Comparison of ENCODE assay signal across 28 cellular contexts in genomic region chr18:57953883-57954282, GRCh38.
"Had no signal": no experiment of that assay in that cellular context is flagged by ENCODE, and none has a peak within 500 bp of the region (broad histone marks: within the 10 kb centered on the region; RNA-seq: fewer than 3 reads in every experiment).

No MANE protein-coding gene starts in this region.

- H3K4me1 ChIP-seq: heart right ventricle, parathyroid adenoma, right lobe of liver, vagina had no signal

- H3K9me3 Mint-ChIP-seq: effector memory CD8-positive, alpha-beta T cell; naive B cell; natural killer cell treated with Interleukin-12 subunit alpha and Interleukin-12 subunit beta and Interleukin-15 and Interleukin-18, amount 100 ng/mL, for 72 hours; neural crest cell; stimulated activated effector memory CD8-positive, alpha-beta T cell treated with anti-CD3 and anti-CD28 coated beads, Interleukin-12 subunit alpha, Interleukin-12 subunit beta, amount 100 ng/mL, for 72 hours had no signal

- H3K27ac Mint-ChIP-seq: effector memory CD8-positive, alpha-beta T cell; naive B cell; natural killer cell treated with Interleukin-12 subunit alpha and Interleukin-12 subunit beta and Interleukin-15 and Interleukin-18, amount 100 ng/mL, for 72 hours; progenitor cell of endocrine pancreas; stimulated activated effector memory CD8-positive, alpha-beta T cell treated with anti-CD3 and anti-CD28 coated beads, Interleukin-12 subunit alpha, Interleukin-12 subunit beta, amount 100 ng/mL, for 72 hours had no signal

- ATAC-seq: effector memory CD8-positive, alpha-beta T cell; heart right ventricle; left cardiac atrium; left ventricle myocardium superior; natural killer cell treated with Interleukin-12 subunit alpha and Interleukin-12 subunit beta and Interleukin-15 and Interleukin-18, amount 100 ng/mL, for 72 hours; stimulated activated effector memory CD8-positive, alpha-beta T cell treated with anti-CD3 and anti-CD28 coated beads, Interleukin-12 subunit alpha, Interleukin-12 subunit beta, amount 100 ng/mL, for 72 hours had no signal

- H3K36me3 Mint-ChIP-seq: naive B cell; natural killer cell treated with Interleukin-12 subunit alpha and Interleukin-12 subunit beta and Interleukin-15 and Interleukin-18, amount 100 ng/mL, for 72 hours; stimulated activated effector memory CD8-positive, alpha-beta T cell treated with anti-CD3 and anti-CD28 coated beads, Interleukin-12 subunit alpha, Interleukin-12 subunit beta, amount 100 ng/mL, for 72 hours had no signal

- H3K27me3 ChIP-seq: esophagus squamous epithelium, right lobe of liver, stomach, tibial artery, upper lobe of left lung, vagina had no signal

- H3K27me3 Mint-ChIP-seq: progenitor cell of endocrine pancreas had no signal

- H3K4me3 ChIP-seq: esophagus squamous epithelium, heart right ventricle, lower lobe of right lung, right lobe of liver, smooth muscle cell, stomach, tibial artery, upper lobe of left lung, vagina had no signal

- DNase-seq: cortex of kidney; effector memory CD8-positive, alpha-beta T cell; erythroblast; esophagus squamous epithelium; foreskin melanocyte; glutamatergic neuron; heart right ventricle; hippocampal formation; left cardiac atrium; left ventricle myocardium superior; lower lobe of right lung; naive B cell; right lobe of liver; stimulated activated CD4-positive, alpha-beta T cell treated with anti-CD3 and anti-CD28 coated beads, Interleukin-12 subunit alpha, Interleukin-12 subunit beta, amount 100 ng/mL, for 4 hours; stimulated activated CD4-positive, alpha-beta T cell treated with anti-CD3 and anti-CD28 coated beads, Interleukin-1b, Interleukin-23, amount 100 ng/mL, for 48 hours; stimulated activated CD4-positive, alpha-beta T cell treated with anti-CD3 and anti-CD28 coated beads, Interleukin-4, amount 100 ng/mL, for 1 hour; stimulated activated naive CD4-positive, alpha-beta T cell treated with Interleukin-2 at 50 U/mL for 16 hours; stomach; tibial artery had no signal

- H3K9me3 ChIP-seq: esophagus squamous epithelium, heart right ventricle, lower lobe of right lung, neutrophil, right lobe of liver, stomach, tibial artery, upper lobe of left lung, vagina had no signal

- H3K36me3 ChIP-seq: esophagus squamous epithelium, heart right ventricle, lower lobe of right lung, neutrophil, right lobe of liver, stomach, tibial artery, upper lobe of left lung, vagina had no signal

- H3K4me3 Mint-ChIP-seq: effector memory CD8-positive, alpha-beta T cell; naive B cell; natural killer cell treated with Interleukin-12 subunit alpha and Interleukin-12 subunit beta and Interleukin-15 and Interleukin-18, amount 100 ng/mL, for 72 hours; neural crest cell; stimulated activated effector memory CD8-positive, alpha-beta T cell treated with anti-CD3 and anti-CD28 coated beads, Interleukin-12 subunit alpha, Interleukin-12 subunit beta, amount 100 ng/mL, for 72 hours had no signal

- H3K27ac ChIP-seq: esophagus squamous epithelium, heart right ventricle, neutrophil, parathyroid adenoma, right lobe of liver, stomach, tibial artery, vagina had no signal

- H3K4me1 Mint-ChIP-seq: neural crest cell; stimulated activated effector memory CD8-positive, alpha-beta T cell treated with anti-CD3 and anti-CD28 coated beads, Interleukin-12 subunit alpha, Interleukin-12 subunit beta, amount 100 ng/mL, for 72 hours had no signal
